Comparison of ENCODE assay signal across 14 cellular contexts in genomic region chr3:103684956-103685355, GRCh38.
"Had no signal": no experiment of that assay in that cellular context is flagged by ENCODE, and none has a peak within 500 bp of the region (broad histone marks: within the 10 kb centered on the region; RNA-seq: fewer than 3 reads in every experiment).

No MANE protein-coding gene starts in this region.

- H3K27me3 ChIP-seq: esophagus muscularis mucosa, stomach had no signal

- H3K27ac ChIP-seq: esophagus muscularis mucosa, stomach had no signal

- H3K4me3 Mint-ChIP-seq: activated CD8-positive, alpha-beta memory T cell treated with anti-CD3 and anti-CD28 coated beads, Interleukin-2, amount 10 ng/mL, durations not matched to agents 7 days and 5 days; activated T-cell treated with anti-CD3 and anti-CD28 coated beads, Interleukin-2, amount 50 U/mL, for 24 hours; immature natural killer cell; naive thymus-derived CD8-positive, alpha-beta T cell had no signal

- H3K36me3 ChIP-seq: esophagus muscularis mucosa, stomach had no signal

- H3K9me3 ChIP-seq: esophagus muscularis mucosa, mucosa of descending colon had no signal

- H3K4me3 ChIP-seq: esophagus muscularis mucosa, mucosa of descending colon, stomach had no signal

- H3K27me3 Mint-ChIP-seq: activated CD8-positive, alpha-beta memory T cell treated with anti-CD3 and anti-CD28 coated beads, Interleukin-2, amount 10 ng/mL, durations not matched to agents 7 days and 5 days; activated T-cell treated with anti-CD3 and anti-CD28 coated beads, Interleukin-2, amount 50 U/mL, for 24 hours; naive thymus-derived CD8-positive, alpha-beta T cell had no signal

- H3K4me1 ChIP-seq: esophagus muscularis mucosa, stomach had no signal

- H3K4me1 Mint-ChIP-seq: activated CD8-positive, alpha-beta memory T cell treated with anti-CD3 and anti-CD28 coated beads, Interleukin-2, amount 10 ng/mL, durations not matched to agents 7 days and 5 days; immature natural killer cell; naive thymus-derived CD8-positive, alpha-beta T cell had no signal

- DNase-seq: activated CD4-positive, alpha-beta T cell treated with anti-CD3 and anti-CD28 coated beads, Interleukin-2, amount 50 U/mL, for 48 hours; activated CD4-positive, CD25-positive, alpha-beta regulatory T cell treated with anti-CD3 and anti-CD28 coated beads, Interleukin-2, amount 50 U/mL, for 72 hours; activated CD8-positive, alpha-beta memory T cell treated with anti-CD3 and anti-CD28 coated beads, Interleukin-2, amount 10 ng/mL, durations not matched to agents 7 days and 5 days; activated effector memory CD4-positive, alpha-beta T cell treated with Interleukin-2 at 50 U/mL for 16 hours; activated T-cell treated with anti-CD3 and anti-CD28 coated beads, Interleukin-2, amount 50 U/mL, for 24 hours; amygdala; immature natural killer cell; mucosa of descending colon; naive thymus-derived CD8-positive, alpha-beta T cell; right cardiac atrium; small intestine; stomach had no signal

- H3K9me3 Mint-ChIP-seq: activated naive CD4-positive, alpha-beta T cell treated with anti-CD3 and anti-CD28 coated beads, Interleukin-2, amount 50 U/mL, for 72 hours had no signal

- H3K36me3 Mint-ChIP-seq: activated CD8-positive, alpha-beta memory T cell treated with anti-CD3 and anti-CD28 coated beads, Interleukin-2, amount 10 ng/mL, durations not matched to agents 7 days and 5 days; activated naive CD4-positive, alpha-beta T cell treated with anti-CD3 and anti-CD28 coated beads, Interleukin-2, amount 50 U/mL, for 72 hours; immature natural killer cell had no signal

- H3K27ac Mint-ChIP-seq: activated CD8-positive, alpha-beta memory T cell treated with anti-CD3 and anti-CD28 coated beads, Interleukin-2, amount 10 ng/mL, durations not matched to agents 7 days and 5 days; activated naive CD4-positive, alpha-beta T cell treated with anti-CD3 and anti-CD28 coated beads, Interleukin-2, amount 50 U/mL, for 72 hours; activated T-cell treated with anti-CD3 and anti-CD28 coated beads, Interleukin-2, amount 50 U/mL, for 24 hours; immature natural killer cell; naive thymus-derived CD8-positive, alpha-beta T cell had no signal
